Comparison of ENCODE assay signal across 28 cellular contexts in the genomic region with DNA sequence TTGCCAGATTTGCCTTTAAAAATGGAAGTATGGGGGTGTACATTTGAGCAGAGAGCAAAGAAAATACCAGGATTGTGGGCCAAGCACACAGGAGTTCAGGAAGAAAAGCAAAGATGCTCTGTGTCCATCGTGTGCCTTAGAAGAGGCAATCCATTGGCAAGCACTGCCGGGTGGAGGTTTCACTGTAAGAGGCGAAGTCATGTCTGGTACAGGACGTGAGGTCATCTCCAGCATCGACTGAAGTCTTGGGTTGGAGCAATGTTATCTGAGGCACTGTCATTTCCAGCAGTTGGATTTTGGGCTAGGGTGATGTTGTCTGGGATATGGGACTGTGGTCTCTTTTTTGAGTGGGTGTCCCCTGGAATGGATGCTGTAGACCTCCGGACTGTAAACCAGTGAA.
"Had no signal": no experiment of that assay in that cellular context is flagged by ENCODE, and none has a peak within 500 bp of the region (broad histone marks: within the 10 kb centered on the region; RNA-seq: fewer than 3 reads in every experiment).

No MANE protein-coding gene starts in this region.

- H3K4me1 ChIP-seq: upper lobe of right lung, uterus had no signal

- DNase-seq: stimulated activated CD4-positive, alpha-beta T cell treated with anti-CD3 and anti-CD28 coated beads, Interleukin-2, amount 100 ng/mL, for 48 hours; stimulated activated CD4-positive, alpha-beta T cell treated with anti-CD3 and anti-CD28 coated beads, Interleukin-4, amount 100 ng/mL, for 1 hour; stimulated activated CD4-positive, alpha-beta T cell treated with anti-CD3 and anti-CD28 coated beads, Interleukin-4, amount 100 ng/mL, for 24 hours; stimulated activated CD4-positive, alpha-beta T cell treated with anti-CD3 and anti-CD28 coated beads, Interleukin-4, amount 100 ng/mL, for 4 hours; stimulated activated CD8-positive, alpha-beta memory T cell treated with anti-CD3 and anti-CD28 coated beads, Interleukin-4, amount 100 ng/mL, for 48 hours; stimulated activated naive B cell treated with anti-CD40 and anti-IgM and Interleukin-4, amounts not matched to agents 10 μg/mL and 1 μg/mL and 100 μg/mL, for 72 hours; stimulated activated naive CD4-positive, alpha-beta T cell; stimulated activated naive CD4-positive, alpha-beta T cell treated with Interleukin-2 at 50 U/mL for 16 hours; stimulated activated naive CD8-positive, alpha-beta T cell treated with anti-CD3 and anti-CD28 coated beads, Interleukin-15, amount 100 ng/mL, for 72 hours; stimulated activated naive CD8-positive, alpha-beta T cell treated with anti-CD3 and anti-CD28 coated beads, Interleukin-15, Interleukin-2, amounts not matched to agents 100 U/mL and 50 U/mL, for 24 hours; stomach; substantia nigra; testis; thyroid gland; tibial artery; transverse colon; trophoblast cell; upper lobe of left lung; upper lobe of right lung; uterus had no signal

- ATAC-seq: stimulated activated effector memory CD8-positive, alpha-beta T cell treated with anti-CD3 and anti-CD28 coated beads, Interleukin-12 subunit alpha, Interleukin-12 subunit beta, amount 100 ng/mL, for 72 hours; stimulated activated naive B cell treated with anti-CD40 and anti-IgM and Interleukin-4, amounts not matched to agents 10 μg/mL and 1 μg/mL and 100 μg/mL, for 72 hours; stimulated activated naive CD8-positive, alpha-beta T cell treated with anti-CD3 and anti-CD28 coated beads, Interleukin-15, amount 100 ng/mL, for 72 hours; stimulated activated naive CD8-positive, alpha-beta T cell treated with anti-CD3 and anti-CD28 coated beads, Interleukin-15, Interleukin-2, amounts not matched to agents 100 U/mL and 50 U/mL, for 24 hours; upper lobe of right lung had no signal

- H3K27ac Mint-ChIP-seq: stimulated activated effector memory CD8-positive, alpha-beta T cell treated with anti-CD3 and anti-CD28 coated beads, Interleukin-12 subunit alpha, Interleukin-12 subunit beta, amount 100 ng/mL, for 72 hours; stimulated activated naive B cell treated with anti-CD40 and anti-IgM and Interleukin-4, amounts not matched to agents 10 μg/mL and 1 μg/mL and 100 μg/mL, for 72 hours; stimulated activated naive CD8-positive, alpha-beta T cell treated with anti-CD3 and anti-CD28 coated beads, Interleukin-15, amount 100 ng/mL, for 72 hours; stimulated activated naive CD8-positive, alpha-beta T cell treated with anti-CD3 and anti-CD28 coated beads, Interleukin-15, Interleukin-2, amounts not matched to agents 100 ng/mL and 50 ng/mL, for 24 hours; type B pancreatic cell had no signal

- H3K9me3 Mint-ChIP-seq: stimulated activated effector memory CD8-positive, alpha-beta T cell treated with anti-CD3 and anti-CD28 coated beads, Interleukin-12 subunit alpha, Interleukin-12 subunit beta, amount 100 ng/mL, for 72 hours; stimulated activated naive B cell treated with anti-CD40 and anti-IgM and Interleukin-4, amounts not matched to agents 10 μg/mL and 1 μg/mL and 100 μg/mL, for 72 hours; stimulated activated naive CD8-positive, alpha-beta T cell treated with anti-CD3 and anti-CD28 coated beads, Interleukin-15, amount 100 ng/mL, for 72 hours; stimulated activated naive CD8-positive, alpha-beta T cell treated with anti-CD3 and anti-CD28 coated beads, Interleukin-15, Interleukin-2, amounts not matched to agents 100 ng/mL and 50 ng/mL, for 24 hours; type B pancreatic cell had no signal

- FAIRE-seq: urothelium cell line had no signal

- H3K27ac ChIP-seq: stomach, suprapubic skin, testis, thoracic aorta, thyroid gland, tibial artery, tibial nerve, transverse colon, upper lobe of left lung, upper lobe of right lung, uterus, vagina had no signal

- H3K4me3 Mint-ChIP-seq: stimulated activated effector memory CD8-positive, alpha-beta T cell treated with anti-CD3 and anti-CD28 coated beads, Interleukin-12 subunit alpha, Interleukin-12 subunit beta, amount 100 ng/mL, for 72 hours; stimulated activated naive B cell treated with anti-CD40 and anti-IgM and Interleukin-4, amounts not matched to agents 10 μg/mL and 1 μg/mL and 100 μg/mL, for 72 hours; stimulated activated naive CD8-positive, alpha-beta T cell treated with anti-CD3 and anti-CD28 coated beads, Interleukin-15, amount 100 ng/mL, for 72 hours; stimulated activated naive CD8-positive, alpha-beta T cell treated with anti-CD3 and anti-CD28 coated beads, Interleukin-15, Interleukin-2, amounts not matched to agents 100 ng/mL and 50 ng/mL, for 24 hours; type B pancreatic cell had no signal

- H3K36me3 Mint-ChIP-seq: stimulated activated effector memory CD8-positive, alpha-beta T cell treated with anti-CD3 and anti-CD28 coated beads, Interleukin-12 subunit alpha, Interleukin-12 subunit beta, amount 100 ng/mL, for 72 hours; stimulated activated naive B cell treated with anti-CD40 and anti-IgM and Interleukin-4, amounts not matched to agents 10 μg/mL and 1 μg/mL and 100 μg/mL, for 72 hours; type B pancreatic cell had no signal

- H3K4me3 ChIP-seq: stomach, suprapubic skin, testis, thoracic aorta, thyroid gland, tibial artery, tibial nerve, transverse colon, upper lobe of left lung, upper lobe of right lung, uterus, vagina had no signal

- H3K36me3 ChIP-seq: stomach, suprapubic skin, thoracic aorta, thyroid gland, tibial artery, tibial nerve, transverse colon, upper lobe of left lung, upper lobe of right lung, uterus, vagina had no signal

- H3K27me3 ChIP-seq: testis, thyroid gland, tibial artery, uterus, vagina had no signal

- H3K9me3 ChIP-seq: stomach, suprapubic skin, testis, thoracic aorta, thyroid gland, tibial artery, tibial nerve, transverse colon, upper lobe of left lung, upper lobe of right lung, uterus, vagina had no signal
